Comparison of ENCODE assay signal across 8 cellular contexts in genomic region chr2:127408004-127408806, GRCh38. TPM values are rescaled to one million over a fixed set of nuclear protein-coding genes. Genes with fewer than 3 reads are reported as not detected.
A peak's percentile ranks its signal among the peaks of the same experiment; 100 is the strongest.
DNase-seq lines count a peak whose midpoint lies in the region; ATAC-seq and TF ChIP-seq lines count a peak whose summit lies in the region.

No MANE protein-coding gene starts in this region.

- H3K27ac Mint-ChIP-seq in activated CD4-positive, alpha-beta T cell treated with anti-CD3 and anti-CD28 coated beads for 36 hours, result peak overlapping the region; percentile 67
- H3K27ac Mint-ChIP-seq in chondrocyte (ENCODE audit: unreplicated experiment), result peak overlapping the region; percentile 95

- no peaks in the 10 kb centered on the region for H3K9me3 Mint-ChIP-seq in activated CD4-positive, alpha-beta T cell treated with anti-CD3 and anti-CD28 coated beads for 36 hours (ENCODE audit: low read depth)
- H3K9me3 Mint-ChIP-seq in chondrocyte (ENCODE audit: low read depth), result peaks cover 8% of the 10 kb centered on the region

- no peaks in the 10 kb centered on the region for H3K36me3 Mint-ChIP-seq in activated CD4-positive, alpha-beta T cell treated with anti-CD3 and anti-CD28 coated beads for 36 hours (ENCODE audit: low read depth)
- H3K36me3 Mint-ChIP-seq in chondrocyte (ENCODE audit: low read depth), result no peaks in the 10 kb centered on the region

- H3K4me1 Mint-ChIP-seq in activated CD4-positive, alpha-beta T cell treated with anti-CD3 and anti-CD28 coated beads for 36 hours, result peaks cover 32% of the 10 kb centered on the region
- H3K4me1 Mint-ChIP-seq in chondrocyte (ENCODE audit: low read depth), result peaks cover 86% of the 10 kb centered on the region

- CTCF ChIA-PET in activated CD4-positive, alpha-beta T cell treated with anti-CD3 and anti-CD28 coated beads for 36 hours (lab: Charles Lee), result interaction anchor here (1.3 kb wide), 1 partner anchor 9 kb away, joined by 3 read pairs; no protein-coding TSS in a partner anchor

- H3K4me3 Mint-ChIP-seq in activated CD4-positive, alpha-beta T cell treated with anti-CD3 and anti-CD28 coated beads for 36 hours, result no peak overlapping the region
- no peak overlapping the region for H3K4me3 Mint-ChIP-seq in chondrocyte (ENCODE audit: unreplicated experiment)

- peak; percentile 35 for TF ChIP-seq CTCF in chondrocyte (IDR thresholded peaks at IDR 0.05)

- intact Hi-C loops in activated CD4-positive, alpha-beta T cell treated with anti-CD3 and anti-CD28 coated beads for 36 hours (cut with DNase I, micrococcal nuclease), result loop anchor here in 1 of 2 experiments (1.0 to 5.0 kb wide), 3 partner anchors 20 to 326 kb away; no protein-coding TSS in a partner anchor

- H3K27me3 Mint-ChIP-seq in activated CD4-positive, alpha-beta T cell treated with anti-CD3 and anti-CD28 coated beads for 36 hours, result peaks cover 6% of the 10 kb centered on the region
- no peaks in the 10 kb centered on the region for H3K27me3 Mint-ChIP-seq in chondrocyte (ENCODE audit: low read depth)

- DNase-seq in NCI-H1436 (lab: John Stamatoyannopoulos, UW) (peak; percentile 88), NCI-H1436 treated with DMSO at 0.1 percent for 48 hours (lab: John Stamatoyannopoulos, UW) (no peak), NCI-H226 (peak; percentile 89), chondrocyte (ENCODE audit: low spot score) (peak; percentile 97), kidney tubule cell (ENCODE audit: low spot score) (peak; percentile 94)
- DNase-seq in activated CD4-positive, alpha-beta T cell treated with anti-CD3 and anti-CD28 coated beads for 36 hours, result peak; percentile 94
- peak; percentile 93 for DNase-seq in stimulated activated CD4-positive, alpha-beta T cell treated with anti-CD3 and anti-CD28 coated beads, Interleukin-15, amount 100 ng/mL, for 24 hours

- peak; percentile 64 for ATAC-seq in HG03097 (IDR thresholded peaks at IDR 0.05; ENCODE audit: low FRiP score, unreplicated experiment)
- ATAC-seq in activated CD4-positive, alpha-beta T cell treated with anti-CD3 and anti-CD28 coated beads for 36 hours, result peak; percentile 87

- POLR2A ChIA-PET in activated CD4-positive, alpha-beta T cell treated with anti-CD3 and anti-CD28 coated beads for 36 hours (lab: Charles Lee), result no interaction called here

RNA-seq across cellular contexts. Expression of gene PROC, which starts 10.0 kb away (rescaled TPM):
- not detected for total RNA-seq in activated CD4-positive, alpha-beta T cell treated with anti-CD3 and anti-CD28 coated beads for 36 hours
- total RNA-seq in chondrocyte, result 2.6 to 5.3 TPM (median 2.7 TPM) in 3 replicates

RNA-seq across cellular contexts. Expression of gene MAP3K2, which starts 20.4 kb away (rescaled TPM):
- total RNA-seq in activated CD4-positive, alpha-beta T cell treated with anti-CD3 and anti-CD28 coated beads for 36 hours, result 10 to 100 TPM; 35.2 to 35.6 TPM
- total RNA-seq in chondrocyte, result 77.3 to 88.1 TPM (median 79.5 TPM) in 3 replicates
